In the genomic region with DNA sequence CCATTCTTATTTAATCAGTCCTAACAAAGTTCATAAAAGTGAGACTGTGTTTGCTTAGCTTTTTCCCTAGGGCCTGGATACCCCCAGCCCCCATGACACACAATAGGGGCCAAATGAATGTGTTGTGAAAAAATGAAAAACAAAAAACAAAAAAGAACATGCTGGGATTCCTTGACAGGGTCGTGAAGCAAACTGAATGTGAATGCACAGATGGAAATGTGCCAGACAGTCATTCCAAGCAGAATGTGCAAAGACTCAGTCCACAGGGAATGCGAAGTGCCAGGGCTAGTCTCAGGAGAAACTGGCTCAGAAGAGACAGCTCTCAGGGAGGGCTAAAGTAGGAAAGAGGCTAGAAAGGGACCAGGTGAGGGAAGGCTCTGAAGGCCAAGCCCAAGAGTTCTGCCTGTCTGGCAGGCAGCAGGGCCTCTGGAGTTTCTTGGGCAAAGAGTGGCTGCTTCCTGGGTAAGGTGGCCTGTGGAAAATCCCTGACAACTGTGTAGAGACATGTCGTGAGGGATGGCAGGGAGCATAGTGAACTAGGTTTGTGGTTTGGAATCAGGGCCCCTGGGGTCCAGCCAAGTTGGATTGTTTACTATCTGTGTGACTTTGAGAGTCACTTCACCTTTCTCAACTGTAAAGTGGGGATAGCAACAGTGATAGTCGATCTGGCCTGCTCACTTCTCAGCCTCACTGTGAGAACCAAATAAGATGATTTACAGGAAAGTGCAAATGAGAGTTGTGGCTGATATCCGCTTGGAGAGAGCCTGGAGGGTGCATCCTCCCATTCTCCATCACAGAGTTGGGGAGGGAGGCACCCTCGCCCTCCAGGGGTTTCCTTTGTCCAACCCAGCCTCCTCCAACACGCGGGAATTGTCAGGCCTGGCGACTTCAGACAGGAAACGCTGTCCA, we compare ENCODE assay signal across 7 cellular contexts. TPM values are rescaled to one million over a fixed set of nuclear protein-coding genes. Genes with fewer than 3 reads are reported as not detected.
DNase-seq lines count a peak whose midpoint lies in the region; ATAC-seq and TF ChIP-seq lines count a peak whose summit lies in the region.

No MANE protein-coding gene starts in this region.

- POLR2A ChIA-PET in OCI-LY7 (lab: Charles Lee): interaction anchor here (1.2 kb wide), 1 partner anchor 10 kb away, joined by 3 read pairs; no protein-coding TSS in a partner anchor

- 16 to 18% methylated on average over 7 to 10 of the region's 10 CpGs for WGBS in GM23248 (ENCODE audit: low coverage in 1 of 2, low lambda C conversion rate in 2 of 2, missing lambda C conversion rate in 2 of 2), 2 experiments
- WGBS in neuronal stem cell (ENCODE audit: extremely low coverage in 2 of 2, insufficient read length in 2 of 2, insufficient replicate concordance in 1 of 2), 2 donors: no CpG with 5 or more reads among the region's 10 CpGs

- H3K4me2 ChIP-seq in GM23248 (ENCODE audit: unreplicated experiment) (peak overlapping the region; percentile 73), OCI-LY7 (ENCODE audit: low read length) (peak overlapping the region; percentile 82), neuronal stem cell (ENCODE audit: insufficient read depth, low read length, poor library complexity, severe bottlenecking) (peak overlapping the region; percentile 99)

- H3K9me2 ChIP-seq in GM23248 (ENCODE audit: insufficient read depth) (no peaks in the 10 kb centered on the region), OCI-LY7 (ENCODE audit: insufficient read depth, low read length) (no peaks in the 10 kb centered on the region)

- H2BK5ac ChIP-seq in neuronal stem cell (ENCODE audit: low read length): no peak overlapping the region

- peak overlapping the region; percentile 74 for H3K4me3 ChIP-seq in GM23248
- H3K4me3 ChIP-seq in OCI-LY7 (ENCODE audit: low read depth, low read length, poor library complexity, severe bottlenecking): peak overlapping the region; percentile 91
- H3K4me3 ChIP-seq in duodenal mucosa (ENCODE audit: low read depth in 1 of 2, low read length in 2 of 2): peak overlapping the region; percentile 70 to 86
- H3K4me3 ChIP-seq in neuronal stem cell (ENCODE audit: low read length in 2 of 2): peak overlapping the region in 1 of 2 donors; percentile 68

- BruUV-seq in OCI-LY7 (replicated peaks; lab: Mats Ljungman, UMichigan): no TSS peak

- no peak overlapping the region for H3K27ac ChIP-seq in GM23248
- no peak overlapping the region for H3K27ac ChIP-seq in OCI-LY7 (ENCODE audit: low read depth, low read length, poor library complexity, severe bottlenecking)
- peak overlapping the region; percentile 33 for H3K27ac ChIP-seq in duodenal mucosa (ENCODE audit: low read depth, low read length)
- peak overlapping the region; percentile 37 for H3K27ac ChIP-seq in neuronal stem cell (replicated peaks; ENCODE audit: low read length)

- ATAC-seq in HG02981 (IDR thresholded peaks at IDR 0.05; ENCODE audit: unreplicated experiment): no peak
- no peak for ATAC-seq in esophagus mucosa

- no peak overlapping the region for H3K4ac ChIP-seq in neuronal stem cell (ENCODE audit: low read length)

- no peak overlapping the region for H2BK15ac ChIP-seq in neuronal stem cell (ENCODE audit: low read length)

- H3K9me3 ChIP-seq in GM23248 (ENCODE audit: low read depth) (no peaks in the 10 kb centered on the region), OCI-LY7 (ENCODE audit: low read length) (no peaks in the 10 kb centered on the region), duodenal mucosa (ENCODE audit: control insufficient read depth in 1 of 2, low read length in 2 of 2) (no peaks in the 10 kb centered on the region), neuronal stem cell (replicated peaks in 1 of 2; ENCODE audit: control insufficient read depth in 2 of 2, insufficient read depth in 1 of 2, low read depth in 1 of 2, low read length in 2 of 2) (no peaks in the 10 kb centered on the region)

- no peak overlapping the region for H4K91ac ChIP-seq in neuronal stem cell (ENCODE audit: low read depth, low read length, poor library complexity)

- peak overlapping the region; percentile 9 for H2AK5ac ChIP-seq in neuronal stem cell (ENCODE audit: low read depth, low read length)

- H3K4me1 ChIP-seq in GM23248 (ENCODE audit: insufficient read depth) (peaks cover 13% of the 10 kb centered on the region), OCI-LY7 (ENCODE audit: insufficient read depth, low read length, poor library complexity, severe bottlenecking) (peaks cover 38% of the 10 kb centered on the region), duodenal mucosa (ENCODE audit: control insufficient read depth in 1 of 2, insufficient read depth in 2 of 2, low read length in 2 of 2) (peaks cover 27 to 38% of the 10 kb centered on the region in 2 donors), neuronal stem cell (ENCODE audit: control insufficient read depth in 2 of 2, insufficient read depth in 1 of 2, low read depth in 1 of 2, low read length in 2 of 2) (peaks cover 19 to 21% of the 10 kb centered on the region in 2 donors)

- H3K36me3 ChIP-seq in GM23248 (ENCODE audit: low read depth): no peaks in the 10 kb centered on the region
- H3K36me3 ChIP-seq in OCI-LY7 (ENCODE audit: insufficient read depth, low read length): no peaks in the 10 kb centered on the region
- H3K36me3 ChIP-seq in duodenal mucosa (ENCODE audit: control insufficient read depth in 1 of 2, insufficient read depth in 2 of 2, low read length in 2 of 2): peaks cover 3 to 10% of the 10 kb centered on the region in 2 donors
- peaks cover 6 to 12% of the 10 kb centered on the region in 2 donors for H3K36me3 ChIP-seq in neuronal stem cell (replicated peaks in 1 of 2; ENCODE audit: control insufficient read depth in 2 of 2, insufficient read depth in 2 of 2, low read length in 2 of 2)

- H3K27me3 ChIP-seq in GM23248 (replicated peaks; ENCODE audit: insufficient read depth) (no peaks in the 10 kb centered on the region), duodenal mucosa (ENCODE audit: control insufficient read depth in 1 of 2, insufficient read depth in 2 of 2, low read length in 2 of 2) (no peaks in the 10 kb centered on the region), neuronal stem cell (ENCODE audit: control insufficient read depth in 3 of 3, insufficient read depth in 3 of 3, low read depth in 1 of 3, low read length in 3 of 3) (no peaks in the 10 kb centered on the region)

- peak; percentile 56 for DNase-seq in GM23248
- no peak for DNase-seq in OCI-LY7 (ENCODE audit: low spot score)
- no peak for DNase-seq in neuronal stem cell (ENCODE audit: low spot score)
- DNase-seq in iPS-NIHi11 (ENCODE audit: low spot score): no peak

- H3F3A ChIP-seq in GM23248 (ENCODE audit: insufficient read depth): peaks cover 10% of the 10 kb centered on the region

- TF ChIP-seq CTCF in OCI-LY7 (conservative IDR thresholded peaks at IDR 0.05; ENCODE audit: low read length): no peak

- H2BK120ac ChIP-seq in neuronal stem cell (ENCODE audit: low read depth, low read length): no peak overlapping the region

- H2BK12ac ChIP-seq in neuronal stem cell (ENCODE audit: low read length): no peak overlapping the region

- H3K79me1 ChIP-seq in neuronal stem cell (ENCODE audit: low read depth, low read length): no peaks in the 10 kb centered on the region

- H3K9ac ChIP-seq in GM23248: peak overlapping the region; percentile 59
- H3K9ac ChIP-seq in duodenal mucosa (ENCODE audit: low read depth in 1 of 2, low read length in 2 of 2): peak overlapping the region; percentile 79 to 99
- peak overlapping the region; percentile 75 for H3K9ac ChIP-seq in neuronal stem cell (ENCODE audit: low read depth, low read length, poor library complexity)

- intact Hi-C loops in OCI-LY7 (cut with micrococcal nuclease; ENCODE audit: unreplicated experiment): no loop called here

- H4K8ac ChIP-seq in neuronal stem cell (ENCODE audit: low read depth, low read length): no peak overlapping the region

- no peak overlapping the region for H3K14ac ChIP-seq in neuronal stem cell (ENCODE audit: low read length)

- peak overlapping the region; percentile 94 for H3K23ac ChIP-seq in neuronal stem cell (ENCODE audit: low read depth, low read length, poor library complexity)

- H2AFZ ChIP-seq in GM23248 (peak overlapping the region; percentile 90), OCI-LY7 (ENCODE audit: low read length) (peak overlapping the region; percentile 71), neuronal stem cell (ENCODE audit: low read length) (peak overlapping the region; percentile 92)

- H3K79me2 ChIP-seq in GM23248 (ENCODE audit: insufficient read depth): no peaks in the 10 kb centered on the region
- no peaks in the 10 kb centered on the region for H3K79me2 ChIP-seq in OCI-LY7 (ENCODE audit: insufficient read depth, low read depth, low read length)

- no peaks in the 10 kb centered on the region for H4K20me1 ChIP-seq in GM23248 (ENCODE audit: insufficient read depth)
- H4K20me1 ChIP-seq in OCI-LY7 (ENCODE audit: insufficient read depth, low read length): no peaks in the 10 kb centered on the region

- H3K18ac ChIP-seq in neuronal stem cell (ENCODE audit: low read length): peak overlapping the region; percentile 74

- in situ Hi-C loops in GM23248 (cut with MboI): no loop called here

- CTCF ChIA-PET in OCI-LY7 (lab: Charles Lee; ENCODE audit: unreplicated experiment): no interaction called here

RNA-seq across cellular contexts. Expression of a gene that starts 1.2 kb away (rescaled TPM):
- 85.6 and 109 TPM in 2 replicates for total RNA-seq in GM23248 (2014; rRNA removed; shearing (Covaris generic))
- polyA plus RNA-seq in GM23248 (2016; fragmentation: Nextera tagmentation; extraction: Ambion mirVana): 73.0 and 80.4 TPM in 2 replicates
- 14.2 and 19.7 TPM in 2 replicates for total RNA-seq in OCI-LY7 (2014; rRNA removed; shearing (Covaris generic))
- 50.4 and 56.1 TPM in 2 replicates for total RNA-seq in OCI-LY7 (2022)
- polyA plus RNA-seq in neuronal stem cell (2013, experiment 1 of 2): 32.1 TPM
- 31.7 TPM for polyA plus RNA-seq in neuronal stem cell (2013, experiment 2 of 2)
- 167 TPM for total RNA-seq in esophagus mucosa

RNA-seq across cellular contexts. Expression of a gene that starts 13.6 kb away (rescaled TPM):
- 2.4 and 5.5 TPM in 2 replicates for total RNA-seq in GM23248 (2014; rRNA removed; shearing (Covaris generic))
- polyA plus RNA-seq in GM23248 (2016; fragmentation: Nextera tagmentation; extraction: Ambion mirVana): 4.4 and 4.6 TPM in 2 replicates
- 10.5 and 11.5 TPM in 2 replicates for total RNA-seq in OCI-LY7 (2014; rRNA removed; shearing (Covaris generic))
- total RNA-seq in OCI-LY7 (2022) (9.0 and 10.1 TPM in 2 replicates), esophagus mucosa (12.1 TPM)
- polyA plus RNA-seq in neuronal stem cell (2013, experiment 1 of 2): 24.6 TPM
- polyA plus RNA-seq in neuronal stem cell (2013, experiment 2 of 2): 24.2 TPM

RNA-seq across cellular contexts. Expression of a gene that starts 16.3 kb away (rescaled TPM):
- not detected in 2 replicates for total RNA-seq in GM23248 (2014; rRNA removed; shearing (Covaris generic))
- not detected in 2 replicates for polyA plus RNA-seq in GM23248 (2016; fragmentation: Nextera tagmentation; extraction: Ambion mirVana)
- not detected in 2 replicates for total RNA-seq in OCI-LY7 (2014; rRNA removed; shearing (Covaris generic))
- total RNA-seq in OCI-LY7 (2022) (not detected in 2 replicates), esophagus mucosa (0.32 TPM)
- 0.03 TPM for polyA plus RNA-seq in neuronal stem cell (2013, experiment 1 of 2)
- polyA plus RNA-seq in neuronal stem cell (2013, experiment 2 of 2): 0.06 TPM

RNA-seq across cellular contexts. Expression of a gene that starts 16.3 kb away (rescaled TPM):
- total RNA-seq in GM23248 (2014; rRNA removed; shearing (Covaris generic)): not detected in 2 replicates
- 0.14 and 0.16 TPM in 2 replicates for polyA plus RNA-seq in GM23248 (2016; fragmentation: Nextera tagmentation; extraction: Ambion mirVana)
- total RNA-seq in OCI-LY7 (2014; rRNA removed; shearing (Covaris generic)): 0.85 and 1.7 TPM in 2 replicates
- total RNA-seq in OCI-LY7 (2022) (2.0 and 3.9 TPM in 2 replicates), esophagus mucosa (1.3 TPM)
- polyA plus RNA-seq in neuronal stem cell (2013, experiment 1 of 2): 2.7 TPM
- 2.2 TPM for polyA plus RNA-seq in neuronal stem cell (2013, experiment 2 of 2)

RNA-seq across cellular contexts. Expression of a gene that starts 28.7 kb away (rescaled TPM):
- total RNA-seq in GM23248 (2014; rRNA removed; shearing (Covaris generic)): 1.4 and 3.0 TPM in 2 replicates
- polyA plus RNA-seq in GM23248 (2016; fragmentation: Nextera tagmentation; extraction: Ambion mirVana): 2.5 and 2.7 TPM in 2 replicates
- 5.7 and 6.7 TPM in 2 replicates for total RNA-seq in OCI-LY7 (2014; rRNA removed; shearing (Covaris generic))
- total RNA-seq in OCI-LY7 (2022) (4.8 and 10.8 TPM in 2 replicates), esophagus mucosa (20.6 TPM)
- polyA plus RNA-seq in neuronal stem cell (2013, experiment 1 of 2): 15.2 TPM
- polyA plus RNA-seq in neuronal stem cell (2013, experiment 2 of 2): 14.6 TPM

Comparison
In these comparisons a context has a peak if more than half of its experiments do, and no peak if none do; other contexts are left out.
1. H3K27ac ChIP-seq: peak in duodenal mucosa (single experiment) and neuronal stem cell (single experiment); none in GM23248 (single experiment) and OCI-LY7 (single experiment).
2. Peak in every context shown above with its lines, with median percentiles within 50 percentile points of each other: H2AFZ ChIP-seq, H3K4me2 ChIP-seq and H3K9ac ChIP-seq.